26 cellular contexts compared by ENCODE assay signal in the genomic region with DNA sequence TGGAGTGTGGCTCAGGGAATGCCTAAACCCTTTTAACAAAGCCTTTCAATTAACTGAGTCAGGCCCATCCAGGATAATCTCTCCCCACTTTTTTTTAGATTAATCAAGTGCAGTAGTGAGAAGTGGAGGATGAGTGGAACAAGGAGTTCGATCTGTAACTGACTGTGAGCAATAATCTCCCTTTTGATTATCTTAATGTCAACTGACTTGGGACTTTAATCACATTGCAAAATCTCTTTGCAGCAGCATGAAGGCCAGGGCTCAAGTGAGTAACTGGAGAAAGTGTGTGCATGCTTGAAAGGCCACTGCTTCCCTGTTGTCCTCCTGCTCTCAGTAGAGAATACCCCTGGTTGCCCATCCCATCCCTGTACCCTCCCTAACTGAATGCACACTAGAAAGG. TPM values are rescaled to one million over a fixed set of nuclear protein-coding genes. Genes with fewer than 3 reads are reported as not detected.
A peak's percentile ranks its signal among the peaks of the same experiment; 100 is the strongest.
DNase-seq lines count a peak whose midpoint lies in the region; ATAC-seq, FAIRE-seq and TF ChIP-seq lines count a peak whose summit lies in the region.
"Had no signal": no experiment of that assay in that cellular context is flagged by ENCODE, and none has a peak within 500 bp of the region (broad histone marks: within the 10 kb centered on the region; RNA-seq: fewer than 3 reads in every experiment).

No MANE protein-coding gene starts in this region.

- H3K27ac Mint-ChIP-seq in activated CD8-positive, alpha-beta T cell treated with anti-CD3 and anti-CD28 coated beads, Interleukin-2, amount 10 ng/mL, durations not matched to agents 7 days and 5 days, result no peak overlapping the region
- no peak overlapping the region for H3K27ac Mint-ChIP-seq in activated CD8-positive, alpha-beta T cell treated with anti-CD3 and anti-CD28 coated beads for 36 hours
- H3K27ac Mint-ChIP-seq: CD14-positive monocyte; CD4-positive, alpha-beta memory T cell had no signal

- peaks cover 17% of the 10 kb centered on the region for H3K9me3 ChIP-seq in WERI-Rb-1 (ENCODE audit: severe bottlenecking)
- peaks cover 6% of the 10 kb centered on the region for H3K9me3 ChIP-seq in HepG2 (ENCODE audit: low read length)
- no peaks in the 10 kb centered on the region for H3K9me3 ChIP-seq in PC-3 (ENCODE audit: low read length)
- H3K9me3 ChIP-seq: A549, BE2C, Caco-2 had no signal

- no peak overlapping the region for H2AFZ ChIP-seq in HepG2 (ENCODE audit: low read length)
- no peak overlapping the region for H2AFZ ChIP-seq in PC-3 (ENCODE audit: low read length)
- H2AFZ ChIP-seq: GM23248 had no signal

- intact Hi-C loops in activated CD8-positive, alpha-beta T cell treated with anti-CD3 and anti-CD28 coated beads for 36 hours (cut with micrococcal nuclease), result no loop called here
- intact Hi-C loops in HepG2 (cut with micrococcal nuclease; ENCODE audit: unreplicated experiment), result no loop called here
- intact Hi-C loops in PC-3 (cut with micrococcal nuclease), result no loop called here

- CTCF ChIA-PET in activated CD8-positive, alpha-beta T cell treated with anti-CD3 and anti-CD28 coated beads, Interleukin-2, amount 10 ng/mL, durations not matched to agents 7 days and 5 days (lab: Charles Lee), result no interaction called here
- CTCF ChIA-PET in activated CD8-positive, alpha-beta T cell treated with anti-CD3 and anti-CD28 coated beads for 36 hours (lab: Charles Lee), result no interaction called here
- CTCF ChIA-PET in HepG2 (lab: Yijun Ruan, JAX; ENCODE audit: low intra/inter-chr PET ratio, low total read pairs) (no interaction called here), PC-3 (lab: Charles Lee) (no interaction called here)

- no peaks in the 10 kb centered on the region for H3K9me3 Mint-ChIP-seq in activated CD8-positive, alpha-beta T cell treated with anti-CD3 and anti-CD28 coated beads, Interleukin-2, amount 10 ng/mL, durations not matched to agents 7 days and 5 days (ENCODE audit: insufficient read depth)
- H3K9me3 Mint-ChIP-seq in activated CD8-positive, alpha-beta T cell treated with anti-CD3 and anti-CD28 coated beads for 36 hours, result no peaks in the 10 kb centered on the region

- WGBS in HepG2 (ENCODE audit: low lambda C conversion rate), result 46% methylated on average over 1 of the region's 1 CpG

- H3K4me1 Mint-ChIP-seq in activated CD8-positive, alpha-beta T cell treated with anti-CD3 and anti-CD28 coated beads, Interleukin-2, amount 10 ng/mL, durations not matched to agents 7 days and 5 days (ENCODE audit: low read depth), result no peaks in the 10 kb centered on the region
- H3K4me1 Mint-ChIP-seq in activated CD8-positive, alpha-beta T cell treated with anti-CD3 and anti-CD28 coated beads for 36 hours (ENCODE audit: low read depth), result no peaks in the 10 kb centered on the region
- H3K4me1 Mint-ChIP-seq: CD14-positive monocyte; CD4-positive, alpha-beta memory T cell had no signal

- TF ChIP-seq RAD21 in HepG2 (CRISPR knock-in tag; IDR thresholded peaks at IDR 0.05), result no peak

- no peak for ATAC-seq in activated CD8-positive, alpha-beta T cell treated with anti-CD3 and anti-CD28 coated beads, Interleukin-2, amount 10 ng/mL, durations not matched to agents 7 days and 5 days
- ATAC-seq in activated CD8-positive, alpha-beta T cell treated with anti-CD3 and anti-CD28 coated beads for 36 hours, result no peak
- ATAC-seq in HepG2 (no peak), PC-3 (no peak)
- ATAC-seq: A549, GM12878 had no signal

- BruUV-seq in HepG2 (replicated peaks; lab: Mats Ljungman, UMichigan), result no TSS peak
- no TSS peak for BruUV-seq in PC-3 (replicated peaks; lab: Mats Ljungman, UMichigan)

- POLR2A ChIA-PET in activated CD8-positive, alpha-beta T cell treated with anti-CD3 and anti-CD28 coated beads, Interleukin-2, amount 10 ng/mL, durations not matched to agents 7 days and 5 days (lab: Charles Lee), result no interaction called here
- POLR2A ChIA-PET in activated CD8-positive, alpha-beta T cell treated with anti-CD3 and anti-CD28 coated beads for 36 hours (lab: Charles Lee), result no interaction called here
- POLR2A ChIA-PET in HepG2 (lab: Yijun Ruan, JAX) (interaction anchor here (0.7 kb wide), 1 partner anchor 115 kb away, joined by 3 read pairs; no protein-coding TSS in a partner anchor), PC-3 (lab: Charles Lee; ENCODE audit: unreplicated experiment) (no interaction called here)

- FAIRE-seq in HepG2 (lab: Jason Lieb, UNC), result no peak
- peak; percentile 13 for FAIRE-seq in urothelium cell line (lab: Jason Lieb, UNC)
- FAIRE-seq: A549, GM12878, GM19239, H1 had no signal

- no peaks in the 10 kb centered on the region for H3K36me3 ChIP-seq in WERI-Rb-1
- no peaks in the 10 kb centered on the region for H3K36me3 ChIP-seq in HepG2 (replicated peaks in 1 of 2; ENCODE audit: control insufficient read depth in 1 of 2, insufficient read depth in 2 of 2, low read length in 2 of 2)
- no peaks in the 10 kb centered on the region for H3K36me3 ChIP-seq in PC-3 (ENCODE audit: low read depth, low read length)
- H3K36me3 ChIP-seq: BE2C; BLaER1 treated with 17β-estradiol and CSF1 and Interleukin-3, amounts not matched to agents 10 nM and 100 nM had no signal

- H4K20me1 ChIP-seq in HepG2 (ENCODE audit: insufficient read depth, low read length), result no peaks in the 10 kb centered on the region
- no peaks in the 10 kb centered on the region for H4K20me1 ChIP-seq in PC-3 (ENCODE audit: low read length)
- H4K20me1 ChIP-seq: BLaER1 treated with 17β-estradiol and CSF1 and Interleukin-3, amounts not matched to agents 10 nM and 100 nM had no signal

- H3K79me2 ChIP-seq in HepG2 (ENCODE audit: insufficient read depth, low read length), result no peaks in the 10 kb centered on the region
- no peaks in the 10 kb centered on the region for H3K79me2 ChIP-seq in PC-3 (ENCODE audit: low read length)

- H3K4me2 ChIP-seq in HepG2 (ENCODE audit: low read depth, low read length), result no peak overlapping the region
- no peak overlapping the region for H3K4me2 ChIP-seq in PC-3 (ENCODE audit: low read length)
- H3K4me2 ChIP-seq: A549; BLaER1 treated with 17β-estradiol and CSF1 and Interleukin-3, amounts not matched to agents 10 nM and 100 nM had no signal

- no peak overlapping the region for H3K4me3 ChIP-seq in WERI-Rb-1 (ENCODE audit: low read depth, low read length)
- no peak overlapping the region for H3K4me3 ChIP-seq in HepG2 (replicated peaks in 1 of 3; ENCODE audit: insufficient read depth in 1 of 3, low read depth in 2 of 3, low read length in 3 of 3)
- no peak overlapping the region for H3K4me3 ChIP-seq in PC-3 (ENCODE audit: low read length)
- H3K4me3 ChIP-seq: A549; BLaER1 treated with 17β-estradiol and CSF1 and Interleukin-3, amounts not matched to agents 10 nM and 100 nM; GM12878; GM23248 had no signal

- peaks cover 9% of the 10 kb centered on the region; the same call in 1 of the 2 replicates for H3K4me1 ChIP-seq in HepG2 (ENCODE audit: insufficient read depth, low read length)
- no peaks in the 10 kb centered on the region for H3K4me1 ChIP-seq in PC-3 (ENCODE audit: insufficient read depth, low read length)
- H3K4me1 ChIP-seq: A549; BE2C; BLaER1 treated with 17β-estradiol and CSF1 and Interleukin-3, amounts not matched to agents 10 nM and 100 nM; Caco-2 had no signal

- peak overlapping the region; percentile 15; the same call in 1 of the 2 replicates for H3K27ac ChIP-seq in WERI-Rb-1
- no peak overlapping the region for H3K27ac ChIP-seq in HepG2 (ENCODE audit: extremely low read length, insufficient read depth, low read length)
- no peak overlapping the region for H3K27ac ChIP-seq in PC-3 (ENCODE audit: low read length)
- H3K27ac ChIP-seq: A549; BLaER1 treated with 17β-estradiol and CSF1 and Interleukin-3, amounts not matched to agents 10 nM and 100 nM; GM23248 had no signal

- H3K36me3 Mint-ChIP-seq in activated CD8-positive, alpha-beta T cell treated with anti-CD3 and anti-CD28 coated beads, Interleukin-2, amount 10 ng/mL, durations not matched to agents 7 days and 5 days (ENCODE audit: low read depth), result no peaks in the 10 kb centered on the region
- no peaks in the 10 kb centered on the region for H3K36me3 Mint-ChIP-seq in activated CD8-positive, alpha-beta T cell treated with anti-CD3 and anti-CD28 coated beads for 36 hours (ENCODE audit: low read depth)
- H3K36me3 Mint-ChIP-seq: CD14-positive monocyte; CD4-positive, alpha-beta memory T cell had no signal

- no peaks in the 10 kb centered on the region for H3F3A ChIP-seq in PC-3 (ENCODE audit: low read length, unreplicated experiment)

- no peak overlapping the region for H3K4me3 Mint-ChIP-seq in activated CD8-positive, alpha-beta T cell treated with anti-CD3 and anti-CD28 coated beads, Interleukin-2, amount 10 ng/mL, durations not matched to agents 7 days and 5 days
- no peak overlapping the region for H3K4me3 Mint-ChIP-seq in activated CD8-positive, alpha-beta T cell treated with anti-CD3 and anti-CD28 coated beads for 36 hours
- H3K4me3 Mint-ChIP-seq: CD14-positive monocyte; CD4-positive, alpha-beta memory T cell had no signal

- no peak for TF ChIP-seq CTCF in activated CD8-positive, alpha-beta T cell treated with anti-CD3 and anti-CD28 coated beads for 36 hours (IDR thresholded peaks at IDR 0.05)
- TF ChIP-seq CTCF in WERI-Rb-1 (IDR thresholded peaks at IDR 0.05; ENCODE audit: low read depth, low read length) (no peak), HepG2 (CRISPR knock-in tag; IDR thresholded peaks at IDR 0.05) (no peak), PC-3 (conservative IDR thresholded peaks at IDR 0.05; ENCODE audit: low read depth, low read length) (no peak)

- no peak for TF ChIP-seq POLR2A in HepG2 (IDR thresholded peaks at IDR 0.05; ENCODE audit: insufficient read depth in 1 of 2, low read depth in 2 of 2, low read length in 2 of 2)

- in situ Hi-C loops in HepG2 (cut with HindIII; ENCODE audit: extremely low pct_ligation_motif_present, low pct_unique_long_range_greater_than_20kb), result no loop called here

- TF ChIP-seq EP300 in HepG2 (IDR thresholded peaks at IDR 0.05; ENCODE audit: low read depth in 2 of 2, low read length in 2 of 2) (no peak), HepG2 (CRISPR knock-in tag; IDR thresholded peaks at IDR 0.05; ENCODE audit: borderline replicate concordance) (no peak)

- peak; percentile 9 for DNase-seq in activated CD8-positive, alpha-beta T cell treated with anti-CD3 and anti-CD28 coated beads, Interleukin-2, amount 10 ng/mL, durations not matched to agents 7 days and 5 days
- DNase-seq in activated CD8-positive, alpha-beta T cell treated with anti-CD3 and anti-CD28 coated beads for 36 hours, result no peak
- DNase-seq in WERI-Rb-1 (peak; percentile 51), HepG2 (ENCODE audit: low spot score) (no peak), urothelium cell line (ENCODE audit: low spot score) (no peak), PC-3 (no peak), DMS153 treated with DMSO at 0.1 percent for 48 hours (lab: John Stamatoyannopoulos, UW; ENCODE audit: unreplicated experiment) (no peak)
- DNase-seq: 8988T; ACHN; AML-193; BE2C; Caco-2; CD4-positive, alpha-beta memory T cell; DMS153; DMS79; EL; GDM1; GM23248; H7; HCEC 1CT had no signal

- peaks cover 2% of the 10 kb centered on the region for H3K27me3 Mint-ChIP-seq in activated CD8-positive, alpha-beta T cell treated with anti-CD3 and anti-CD28 coated beads, Interleukin-2, amount 10 ng/mL, durations not matched to agents 7 days and 5 days (ENCODE audit: low read depth)
- no peaks in the 10 kb centered on the region for H3K27me3 Mint-ChIP-seq in activated CD8-positive, alpha-beta T cell treated with anti-CD3 and anti-CD28 coated beads for 36 hours

- no peaks in the 10 kb centered on the region for H3K27me3 ChIP-seq in WERI-Rb-1 (ENCODE audit: insufficient read depth, low read depth, severe bottlenecking)
- H3K27me3 ChIP-seq in HepG2 (ENCODE audit: control insufficient read depth in 1 of 2, insufficient read depth in 2 of 2, low read length in 2 of 2), result no peaks in the 10 kb centered on the region; a peak in 1 of 5 replicates
- H3K27me3 ChIP-seq in PC-3 (ENCODE audit: low read length), result peaks cover 11% of the 10 kb centered on the region; the same call in 1 of the 2 replicates
- H3K27me3 ChIP-seq: BE2C; BLaER1 treated with 17β-estradiol and CSF1 and Interleukin-3, amounts not matched to agents 10 nM and 100 nM had no signal

- H3K9me2 ChIP-seq in PC-3 (replicated peaks; ENCODE audit: low read length), result no peaks in the 10 kb centered on the region

- H3K9ac ChIP-seq in HepG2 (ENCODE audit: insufficient read depth, low read depth, low read length) (no peak overlapping the region), PC-3 (ENCODE audit: low read length) (no peak overlapping the region)
- H3K9ac ChIP-seq: BLaER1 treated with 17β-estradiol and CSF1 and Interleukin-3, amounts not matched to agents 10 nM and 100 nM; GM23248 had no signal

RNA-seq across cellular contexts. Expression of gene HS6ST1, which starts 32.1 kb away (rescaled TPM):
- total RNA-seq in activated CD8-positive, alpha-beta T cell treated with anti-CD3 and anti-CD28 coated beads, Interleukin-2, amount 10 ng/mL, durations not matched to agents 7 days and 5 days, result 1 to 10 TPM; 7.1 to 8.1 TPM
- total RNA-seq in activated CD8-positive, alpha-beta T cell treated with anti-CD3 and anti-CD28 coated beads for 36 hours, result 10 to 100 TPM; 12.5 to 13.0 TPM
- total RNA-seq in HepG2 (2016; rRNA removed; fragmentation: Illumina TruSeq; extraction: Trizol), result 68.4 and 84.6 TPM in 2 replicates
- total RNA-seq in HepG2 (2016; cell fraction: cytosol; rRNA removed; fragmentation: Illumina TruSeq; extraction: Trizol; ENCODE audit: low read depth), result 8.0 TPM in 2 replicates
- total RNA-seq in HepG2 (2016; cell fraction: insoluble cytoplasmic fraction; rRNA removed; fragmentation: Illumina TruSeq; extraction: Trizol), result 60.2 and 86.4 TPM in 2 replicates
- 38.4 and 40.3 TPM in 2 replicates for total RNA-seq in HepG2 (2016; cell fraction: membrane; rRNA removed; fragmentation: Illumina TruSeq; extraction: Trizol)
- 59.1 and 66.3 TPM in 2 replicates for total RNA-seq in HepG2 (2016; cell fraction: nucleus; rRNA removed; fragmentation: Illumina TruSeq; extraction: Trizol)
- 34.5 and 42.2 TPM in 2 replicates for polyA plus RNA-seq in HepG2 (2011; rRNA removed)
- 35.2 and 53.7 TPM in 2 replicates for polyA plus RNA-seq in HepG2 (2011; cell fraction: cytosol; rRNA removed)
- polyA plus RNA-seq in HepG2 (2011; cell fraction: nucleus; rRNA removed), result 38.8 and 44.3 TPM in 2 replicates
- polyA plus RNA-seq in HepG2 (2012), result 50.2 and 79.5 TPM in 2 replicates
- 5.2 and 5.6 TPM in 2 replicates for polyA plus RNA-seq in HepG2 (2016; cell fraction: cytosol; fragmentation: Illumina TruSeq; extraction: Trizol; ENCODE audit: low read depth)
- polyA plus RNA-seq in HepG2 (2016; cell fraction: insoluble cytoplasmic fraction; fragmentation: Illumina TruSeq; extraction: Trizol; ENCODE audit: low read depth), result 70.3 and 83.1 TPM in 2 replicates
- polyA plus RNA-seq in HepG2 (2016; cell fraction: membrane; fragmentation: Illumina TruSeq; extraction: Trizol; ENCODE audit: low read depth), result 24.6 and 27.0 TPM in 2 replicates
- polyA plus RNA-seq in HepG2 (2016; cell fraction: nucleus; fragmentation: Illumina TruSeq; extraction: Trizol; ENCODE audit: insufficient read depth, low read depth), result 106 and 113 TPM in 2 replicates
- polyA minus RNA-seq in HepG2 (2011; rRNA and poly(A)+ RNA removed; ENCODE audit: low replicate concordance), result 7.6 and 148 TPM in 2 replicates
- polyA minus RNA-seq in HepG2 (2011; cell fraction: cytosol; rRNA and poly(A)+ RNA removed), result 47.4 and 52.3 TPM in 2 replicates
- polyA minus RNA-seq in HepG2 (2011; cell fraction: nucleus; rRNA and poly(A)+ RNA removed), result 39.0 and 60.8 TPM in 2 replicates
- 21.5 and 25.6 TPM in 2 replicates for total RNA-seq in PC-3 (2014; rRNA removed)

Comparison
In these comparisons a context has a peak if more than half of its experiments do, and no peak if none do; other contexts are left out.
1. DNase-seq: peak in activated CD8-positive, alpha-beta T cell treated with anti-CD3 and anti-CD28 coated beads, Interleukin-2, amount 10 ng/mL, durations not matched to agents 7 days and 5 days (single experiment) and WERI-Rb-1 (single experiment); none in activated CD8-positive, alpha-beta T cell treated with anti-CD3 and anti-CD28 coated beads for 36 hours (single experiment), HepG2 (single experiment), urothelium cell line (single experiment), PC-3 (single experiment) and DMS153 treated with DMSO at 0.1 percent for 48 hours (single experiment).